Comparison of ENCODE assay signal across 8 cellular contexts in the genomic region with DNA sequence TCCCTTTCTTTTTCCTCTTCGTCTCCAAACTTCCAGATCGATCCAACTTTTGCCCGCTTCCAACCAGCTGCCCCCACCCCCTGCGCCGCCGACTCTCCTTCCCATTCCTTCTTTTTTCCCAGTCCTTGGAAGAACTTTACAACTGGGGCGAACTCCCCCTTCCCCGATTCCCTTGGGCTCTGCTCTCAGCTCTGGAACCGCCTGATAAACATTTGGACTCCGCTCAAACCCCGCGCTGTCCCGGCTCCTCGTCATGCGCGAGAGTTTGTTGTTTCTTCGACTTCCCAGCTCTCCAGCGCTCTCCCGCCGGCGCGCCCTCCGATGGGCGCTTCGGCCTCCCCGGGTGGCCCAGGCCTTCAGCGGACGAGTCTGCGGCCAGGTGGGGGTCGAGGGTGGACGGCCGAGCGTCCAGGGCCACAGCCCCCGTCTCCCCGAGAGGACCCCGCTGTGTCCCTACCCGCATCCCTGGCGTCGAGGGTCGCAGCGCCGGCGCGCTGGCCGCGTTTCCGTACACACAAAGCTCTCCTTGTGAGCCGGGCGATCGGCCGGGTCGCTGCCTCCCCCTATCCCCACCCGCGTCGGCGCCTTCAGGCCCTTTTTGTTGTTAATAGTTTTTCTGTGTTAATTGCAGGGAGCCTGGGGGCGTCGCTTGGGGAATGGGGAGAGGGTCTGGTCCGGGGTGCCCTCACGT. TPM values are rescaled to one million over a fixed set of nuclear protein-coding genes. Genes with fewer than 3 reads are reported as not detected.
DNase-seq lines count a peak whose midpoint lies in the region; ATAC-seq and TF ChIP-seq lines count a peak whose summit lies in the region.

No MANE protein-coding gene starts in this region.

- H3K9ac ChIP-seq in skeletal muscle satellite cell (ENCODE audit: low read depth, low read length): peak overlapping the region; percentile 99

- no peaks in the 10 kb centered on the region for H3K9me3 ChIP-seq in ascending aorta
- H3K9me3 ChIP-seq in skeletal muscle satellite cell (replicated peaks; ENCODE audit: low read length): no peaks in the 10 kb centered on the region

- TF ChIP-seq CTCF in AG09309 (IDR thresholded peaks at IDR 0.05; ENCODE audit: control insufficient read depth, insufficient read depth, low read depth, low read length, missing control alignments): no peak
- TF ChIP-seq CTCF in ascending aorta (IDR thresholded peaks at IDR 0.05): no peak

- H3K4me2 ChIP-seq in skeletal muscle satellite cell (ENCODE audit: low read length): peak overlapping the region; percentile 95

- no peak for DNase-seq in AG09309 (ENCODE audit: low read depth)
- DNase-seq in HS-27A (ENCODE audit: low read depth): peak; percentile 43
- peak in 1 of 2 donors; percentile 85 for DNase-seq in ascending aorta (ENCODE audit: low spot score in 2 of 2)
- no peak for DNase-seq in inferior parietal cortex (ENCODE audit: extremely low spot score)
- no peak for DNase-seq in SW480 (ENCODE audit: low spot score)

- ATAC-seq in GM21529 (IDR thresholded peaks at IDR 0.05; ENCODE audit: unreplicated experiment): no peak

- peak overlapping the region; percentile 91 to 94 for H3K27ac ChIP-seq in ascending aorta

- H3K4me3 ChIP-seq in AG09309 (ENCODE audit: control insufficient read depth, low read depth, low read length) (peak overlapping the region; percentile 86), ascending aorta (peak overlapping the region; percentile 68 to 86), iPS-11a (ENCODE audit: low read depth, low read length) (peak overlapping the region; percentile 82), skeletal muscle satellite cell (ENCODE audit: low read length) (peak overlapping the region; percentile 91)

- intact Hi-C loops in ascending aorta (cut with DNase I): loop anchor here (2.0 to 10.0 kb wide), 6 partner anchors 14 to 468 kb away; partner anchors contain the start of genes AJUBA, BCL2L2, LRP10 and PPP1R3E

- H3K4me1 ChIP-seq in ascending aorta (peaks cover 0 to 20% of the 10 kb centered on the region in 2 donors), skeletal muscle satellite cell (ENCODE audit: control insufficient read depth, insufficient read depth, low read length) (peaks cover 20% of the 10 kb centered on the region)

- H3K36me3 ChIP-seq in ascending aorta (peaks cover 23 to 32% of the 10 kb centered on the region in 2 donors), skeletal muscle satellite cell (ENCODE audit: insufficient read depth, low read length) (peaks cover 48% of the 10 kb centered on the region)

- H3K27me3 ChIP-seq in ascending aorta (no peaks in the 10 kb centered on the region), skeletal muscle satellite cell (ENCODE audit: control insufficient read depth, insufficient read depth, low read length) (no peaks in the 10 kb centered on the region)

RNA-seq across cellular contexts. Expression of gene MMP14, which starts 0.8 kb away (rescaled TPM):
- total RNA-seq in ascending aorta: 178 TPM
- total RNA-seq in skeletal muscle satellite cell (2012; rRNA removed): 260 and 382 TPM in 2 replicates

RNA-seq across cellular contexts. Expression of gene MRPL52, which starts 7.5 kb away (rescaled TPM):
- total RNA-seq in ascending aorta: 6.6 TPM
- 51.3 and 68.4 TPM in 2 replicates for total RNA-seq in skeletal muscle satellite cell (2012; rRNA removed)

RNA-seq across cellular contexts. Expression of gene SLC7A7, which starts 22.0 kb away (rescaled TPM):
- 7.6 TPM for total RNA-seq in ascending aorta
- 1.0 and 2.2 TPM in 2 replicates for total RNA-seq in skeletal muscle satellite cell (2012; rRNA removed)

RNA-seq across cellular contexts. Expression of gene LRP10, which starts 34.3 kb away (rescaled TPM):
- total RNA-seq in ascending aorta: 214 TPM
- total RNA-seq in skeletal muscle satellite cell (2012; rRNA removed): 66.2 and 69.0 TPM in 2 replicates

RNA-seq across cellular contexts. Expression of gene REM2, which starts 45.8 kb away (rescaled TPM):
- total RNA-seq in ascending aorta: 1.9 TPM
- 0.22 and 0.25 TPM in 2 replicates for total RNA-seq in skeletal muscle satellite cell (2012; rRNA removed)
